ENCODE assay signal across 8 cellular contexts in the genomic region with DNA sequence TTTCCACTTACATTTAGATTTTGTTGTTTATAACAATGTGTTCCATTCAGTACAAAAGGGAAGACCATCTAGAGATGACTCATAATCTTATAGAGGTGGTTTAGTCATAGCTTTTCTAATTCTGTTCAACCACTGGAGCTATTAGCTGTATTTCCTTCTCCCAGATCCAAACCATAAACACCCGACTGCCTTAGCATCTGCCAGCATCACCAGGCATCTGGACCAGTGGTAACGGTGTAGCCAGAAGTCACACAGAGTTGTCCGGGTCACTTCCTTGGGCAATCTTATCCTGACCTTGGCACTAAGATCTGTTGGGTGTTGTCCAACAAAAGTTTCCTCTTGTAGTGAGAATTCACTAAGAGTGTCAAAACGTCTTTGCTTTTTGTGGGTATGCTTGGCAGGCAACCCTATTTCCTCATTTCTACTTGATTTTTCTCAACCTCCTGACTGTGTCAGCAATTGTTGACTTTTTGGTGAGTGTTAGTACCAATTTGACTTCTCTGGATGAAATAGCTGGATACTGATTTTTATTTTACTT.
DNase-seq lines count a peak whose midpoint lies in the region; ATAC-seq, FAIRE-seq and TF ChIP-seq lines count a peak whose summit lies in the region.

No MANE protein-coding gene starts in this region.

- no peak for FAIRE-seq in small intestine (lab: Jason Lieb, UNC)

- H3K27me3 ChIP-seq in small intestine (ENCODE audit: control insufficient read depth in 2 of 2, insufficient read depth in 2 of 2, low read length in 2 of 2): no peaks in the 10 kb centered on the region

- ATAC-seq in activated CD8-positive, alpha-beta T cell treated with anti-CD3 and anti-CD28 coated beads, Interleukin-2, amount 10 ng/mL, durations not matched to agents 7 days and 5 days: peak; percentile 33
- no peak for ATAC-seq in HG03457 (IDR thresholded peaks at IDR 0.05; ENCODE audit: unreplicated experiment)

- no peaks in the 10 kb centered on the region for H3K4me1 ChIP-seq in small intestine (ENCODE audit: control insufficient read depth in 2 of 2, insufficient read depth in 1 of 2, low read depth in 1 of 2, low read length in 1 of 2)

- H3K36me3 Mint-ChIP-seq in activated CD8-positive, alpha-beta T cell treated with anti-CD3 and anti-CD28 coated beads, Interleukin-2, amount 10 ng/mL, durations not matched to agents 7 days and 5 days (ENCODE audit: low read depth): peaks cover 7% of the 10 kb centered on the region

- peak overlapping the region in 1 of 2 donors; percentile 28 for H3K27ac ChIP-seq in small intestine (ENCODE audit: low read depth in 1 of 2, low read length in 1 of 2)

- CTCF ChIA-PET in activated CD8-positive, alpha-beta T cell treated with anti-CD3 and anti-CD28 coated beads, Interleukin-2, amount 10 ng/mL, durations not matched to agents 7 days and 5 days (lab: Charles Lee): no interaction called here

- no peaks in the 10 kb centered on the region for H3K9me3 Mint-ChIP-seq in activated CD8-positive, alpha-beta T cell treated with anti-CD3 and anti-CD28 coated beads, Interleukin-2, amount 10 ng/mL, durations not matched to agents 7 days and 5 days (ENCODE audit: insufficient read depth)

- no peak overlapping the region for H3K4me3 ChIP-seq in AG10803 (ENCODE audit: low read length)
- no peak overlapping the region for H3K4me3 ChIP-seq in small intestine (ENCODE audit: low read depth in 1 of 2, low read length in 2 of 2)

- POLR2A ChIA-PET in activated CD8-positive, alpha-beta T cell treated with anti-CD3 and anti-CD28 coated beads, Interleukin-2, amount 10 ng/mL, durations not matched to agents 7 days and 5 days (lab: Charles Lee): interaction anchor here (0.7 kb wide), 1 partner anchor 18 kb away, joined by 3 read pairs; no protein-coding TSS in a partner anchor

- H3K4me1 Mint-ChIP-seq in activated CD8-positive, alpha-beta T cell treated with anti-CD3 and anti-CD28 coated beads, Interleukin-2, amount 10 ng/mL, durations not matched to agents 7 days and 5 days (ENCODE audit: low read depth): peaks cover 12% of the 10 kb centered on the region

- no peak for TF ChIP-seq CTCF in AG10803 (conservative IDR thresholded peaks at IDR 0.05; ENCODE audit: low read length)

- no peak overlapping the region for H3K4me3 Mint-ChIP-seq in activated CD8-positive, alpha-beta T cell treated with anti-CD3 and anti-CD28 coated beads, Interleukin-2, amount 10 ng/mL, durations not matched to agents 7 days and 5 days

- peaks cover 2% of the 10 kb centered on the region for H3K27me3 Mint-ChIP-seq in activated CD8-positive, alpha-beta T cell treated with anti-CD3 and anti-CD28 coated beads, Interleukin-2, amount 10 ng/mL, durations not matched to agents 7 days and 5 days (ENCODE audit: low read depth)

- H3K36me3 ChIP-seq in small intestine (ENCODE audit: control insufficient read depth in 2 of 2, insufficient read depth in 2 of 2, low read length in 2 of 2): no peaks in the 10 kb centered on the region

- peak overlapping the region; percentile 44 for H3K27ac Mint-ChIP-seq in activated CD8-positive, alpha-beta T cell treated with anti-CD3 and anti-CD28 coated beads, Interleukin-2, amount 10 ng/mL, durations not matched to agents 7 days and 5 days

- DNase-seq in AG10803 (ENCODE audit: low read depth): peak; percentile 3
- DNase-seq in HT-29 (ENCODE audit: low spot score): peak; percentile 16
- no peak for DNase-seq in activated CD8-positive, alpha-beta T cell treated with anti-CD3 and anti-CD28 coated beads, Interleukin-2, amount 10 ng/mL, durations not matched to agents 7 days and 5 days
- peak; percentile 2 for DNase-seq in hepatic stellate cell (ENCODE audit: low spot score)
- no peak for DNase-seq in small intestine
- DNase-seq in GM03348 (ENCODE audit: low spot score): no peak
- DNase-seq in stimulated activated naive CD4-positive, alpha-beta T cell (lab: John Stamatoyannopoulos, UW): no peak

- H3K9me3 ChIP-seq in small intestine (ENCODE audit: control insufficient read depth, low read depth): no peaks in the 10 kb centered on the region

- 12 to 26% (median 26%) methylated on average over 4 of the region's 4 CpGs for WGBS in small intestine, 3 donors

Comparison
In these comparisons a context has a peak if more than half of its experiments do, and no peak if none do; other contexts are left out.
1. DNase-seq: peak in AG10803 (single experiment), HT-29 (single experiment) and hepatic stellate cell (single experiment); none in activated CD8-positive, alpha-beta T cell treated with anti-CD3 and anti-CD28 coated beads, Interleukin-2, amount 10 ng/mL, durations not matched to agents 7 days and 5 days (single experiment), small intestine (single experiment), GM03348 (single experiment) and stimulated activated naive CD4-positive, alpha-beta T cell (0 of 6).